6 cellular contexts compared by ENCODE assay signal in genomic region chr18:51346404-51346803, GRCh38.
"Had no signal": no experiment of that assay in that cellular context is flagged by ENCODE, and none has a peak within 500 bp of the region (broad histone marks: within the 10 kb centered on the region; RNA-seq: fewer than 3 reads in every experiment).

No MANE protein-coding gene starts in this region.

- DNase-seq: GM23248, H9, HCEC 1CT, IMR-90, KG1 had no signal

- H2AFZ ChIP-seq: GM23248 had no signal

- H3K4me3 ChIP-seq: GM23248, K562 had no signal

- H3K9ac ChIP-seq: GM23248 had no signal

- H3K27ac ChIP-seq: GM23248 had no signal

- H3K4me3 Mint-ChIP-seq: H9 had no signal

- H3K27ac Mint-ChIP-seq: H9 had no signal

- ATAC-seq: K562 had no signal

- H3K9me3 Mint-ChIP-seq: H9 had no signal
